8 cellular contexts compared by ENCODE assay signal in the genomic region with DNA sequence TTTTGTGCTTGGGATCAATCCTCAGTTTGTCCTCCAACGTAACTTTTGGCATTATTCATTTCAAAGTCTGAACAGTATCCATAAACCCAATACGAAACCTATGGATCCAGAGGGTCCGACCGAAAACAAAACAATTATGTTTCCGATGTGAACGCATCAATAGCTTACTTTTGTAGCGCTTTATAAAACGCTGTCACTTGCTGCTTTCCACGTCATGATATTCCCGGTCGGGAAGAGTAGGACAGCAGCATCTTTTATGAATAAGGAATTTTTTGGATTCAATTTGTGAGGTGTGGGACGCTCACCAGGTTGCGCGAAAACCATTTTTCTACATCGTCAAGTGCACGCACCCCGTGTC.
A peak's percentile ranks its signal among the peaks of the same experiment; 100 is the strongest.
DNase-seq lines count a peak whose midpoint lies in the region; ATAC-seq, FAIRE-seq and TF ChIP-seq lines count a peak whose summit lies in the region.

No MANE protein-coding gene starts in this region.

- H3K36me3 ChIP-seq in keratinocyte (ENCODE audit: control insufficient read depth in 2 of 2, extremely low read depth in 1 of 2, insufficient read depth in 2 of 2, low read length in 2 of 2) (no peaks in the 10 kb centered on the region), suprapubic skin (no peaks in the 10 kb centered on the region)

- H3K4me1 ChIP-seq in keratinocyte (ENCODE audit: control insufficient read depth, extremely low read depth, insufficient read depth, low read length) (peaks cover 10% of the 10 kb centered on the region), suprapubic skin (peaks cover 14% of the 10 kb centered on the region)

- H3K27me3 ChIP-seq in keratinocyte (ENCODE audit: control insufficient read depth, extremely low read depth, insufficient read depth, low read length) (no peaks in the 10 kb centered on the region), suprapubic skin (no peaks in the 10 kb centered on the region)

- intact Hi-C loops in activated T-helper 2 cell treated with anti-CD3 and anti-CD28 coated beads, Interferon-gamma antibody, Interleukin-2, Interleukin-4, amounts not matched to agents 10 μg/mL and 5 μg/mL and 100 μg/mL, durations not matched to agents 14 hours and 24 hours and 36 hours (cut with micrococcal nuclease): loop anchor here (2.0 to 10.0 kb wide), 4 partner anchors 189 to 1631 kb away; a partner anchor contains a TSS

- ATAC-seq in GM19351 (IDR thresholded peaks at IDR 0.05; ENCODE audit: unreplicated experiment) (no peak), GM19324 (IDR thresholded peaks at IDR 0.05; ENCODE audit: low FRiP score, unreplicated experiment) (no peak)

- peak overlapping the region; percentile 88 for H3K9ac ChIP-seq in keratinocyte (ENCODE audit: control insufficient read depth, extremely low read depth, insufficient read depth, low read length)

- dilution Hi-C loops in keratinocyte (cut with MboI; ENCODE audit: extremely low pct_ligation_motif_present, low sequenced_read_pairs): no loop called here

- peak; percentile 26 for FAIRE-seq in keratinocyte (lab: Jason Lieb, UNC)

- no peaks in the 10 kb centered on the region for H4K20me1 ChIP-seq in keratinocyte (ENCODE audit: control insufficient read depth, extremely low read depth, insufficient read depth, low read length)

- H3K4me3 ChIP-seq in keratinocyte (ENCODE audit: control insufficient read depth in 2 of 3, extremely low read depth in 1 of 3, insufficient read depth in 2 of 3, low read depth in 1 of 3, low read length in 3 of 3) (peak overlapping the region; percentile 75 to 90 (median 86)), suprapubic skin (peak overlapping the region; percentile 85)

- H3K9me3 ChIP-seq in keratinocyte (ENCODE audit: control insufficient read depth, low read depth, low read length) (no peaks in the 10 kb centered on the region), suprapubic skin (no peaks in the 10 kb centered on the region)

- H3K4me1 Mint-ChIP-seq in T-helper 2 cell treated with Interferon-gamma antibody and Interleukin-4, amounts not matched to agents 5 μg/mL and 100 μg/mL, for 36 hours (ENCODE audit: low read depth): peaks cover 23% of the 10 kb centered on the region
- H3K4me1 Mint-ChIP-seq in activated T-helper 2 cell treated with anti-CD3 and anti-CD28 coated beads, Interferon-gamma antibody, Interleukin-2, Interleukin-4, amounts not matched to agents 10 μg/mL and 5 μg/mL and 100 μg/mL, durations not matched to agents 14 hours and 24 hours and 36 hours (ENCODE audit: low read depth): peaks cover 29% of the 10 kb centered on the region

- TF ChIP-seq POLR2A in suprapubic skin (IDR thresholded peaks at IDR 0.05): no peak

- TF ChIP-seq EP300 in suprapubic skin (IDR thresholded peaks at IDR 0.05): no peak

- 2% methylated on average over 17 of the region's 17 CpGs for WGBS in suprapubic skin

- H3K4me2 ChIP-seq in keratinocyte (ENCODE audit: control insufficient read depth, extremely low read depth, insufficient read depth, low read depth, low read length): peak overlapping the region; percentile 81

- TF ChIP-seq CTCF in keratinocyte (optimal IDR thresholded peaks at IDR 0.05 in 1 of 3, IDR thresholded peaks at IDR 0.05 in 1 of 3, conservative IDR thresholded peaks at IDR 0.05 in 1 of 3; ENCODE audit: extremely low read depth in 1 of 3, insufficient read depth in 2 of 3, low read length in 3 of 3) (no peak), suprapubic skin (IDR thresholded peaks at IDR 0.05) (no peak)

- H3K9me1 ChIP-seq in keratinocyte (ENCODE audit: control insufficient read depth, extremely low read depth, insufficient read depth, low read length): no peaks in the 10 kb centered on the region

- no peak for DNase-seq in T-helper 2 cell treated with Interferon-gamma antibody and Interleukin-4, amounts not matched to agents 5 μg/mL and 100 μg/mL, for 36 hours (ENCODE audit: low spot score)
- DNase-seq in T-helper 2 cell (no peak), keratinocyte (ENCODE audit: low read depth, low spot score) (no peak), suprapubic skin (ENCODE audit: low spot score in 2 of 2) (no peak), AG20443 (ENCODE audit: low spot score) (no peak)
- no peak for DNase-seq in activated T-helper 2 cell treated with anti-CD3 and anti-CD28 coated beads, Interferon-gamma antibody, Interleukin-2, Interleukin-4, amounts not matched to agents 10 μg/mL and 5 μg/mL and 100 μg/mL, durations not matched to agents 14 hours and 24 hours and 36 hours (ENCODE audit: low spot score)

- peak overlapping the region; percentile 94 for H2AFZ ChIP-seq in keratinocyte (ENCODE audit: control insufficient read depth, low read length)

- no peaks in the 10 kb centered on the region for H3K36me3 Mint-ChIP-seq in T-helper 2 cell treated with Interferon-gamma antibody and Interleukin-4, amounts not matched to agents 5 μg/mL and 100 μg/mL, for 36 hours (ENCODE audit: low read depth)
- no peaks in the 10 kb centered on the region for H3K36me3 Mint-ChIP-seq in activated T-helper 2 cell treated with anti-CD3 and anti-CD28 coated beads, Interferon-gamma antibody, Interleukin-2, Interleukin-4, amounts not matched to agents 10 μg/mL and 5 μg/mL and 100 μg/mL, durations not matched to agents 14 hours and 24 hours and 36 hours (ENCODE audit: low read depth)

- peaks cover 11% of the 10 kb centered on the region for H3K9me3 Mint-ChIP-seq in T-helper 2 cell treated with Interferon-gamma antibody and Interleukin-4, amounts not matched to agents 5 μg/mL and 100 μg/mL, for 36 hours
- H3K9me3 Mint-ChIP-seq in activated T-helper 2 cell treated with anti-CD3 and anti-CD28 coated beads, Interferon-gamma antibody, Interleukin-2, Interleukin-4, amounts not matched to agents 10 μg/mL and 5 μg/mL and 100 μg/mL, durations not matched to agents 14 hours and 24 hours and 36 hours: peaks cover 5% of the 10 kb centered on the region

- peaks cover 9% of the 10 kb centered on the region for H3K27me3 Mint-ChIP-seq in T-helper 2 cell treated with Interferon-gamma antibody and Interleukin-4, amounts not matched to agents 5 μg/mL and 100 μg/mL, for 36 hours (ENCODE audit: low read depth)
- peaks cover 7% of the 10 kb centered on the region for H3K27me3 Mint-ChIP-seq in activated T-helper 2 cell treated with anti-CD3 and anti-CD28 coated beads, Interferon-gamma antibody, Interleukin-2, Interleukin-4, amounts not matched to agents 10 μg/mL and 5 μg/mL and 100 μg/mL, durations not matched to agents 14 hours and 24 hours and 36 hours (ENCODE audit: low read depth)

- peaks cover 2% of the 10 kb centered on the region for H3K79me2 ChIP-seq in keratinocyte (ENCODE audit: control insufficient read depth, insufficient read depth, low read length)

- H3K27ac Mint-ChIP-seq in T-helper 2 cell treated with Interferon-gamma antibody and Interleukin-4, amounts not matched to agents 5 μg/mL and 100 μg/mL, for 36 hours: peak overlapping the region; percentile 99
- H3K27ac Mint-ChIP-seq in activated T-helper 2 cell treated with anti-CD3 and anti-CD28 coated beads, Interferon-gamma antibody, Interleukin-2, Interleukin-4, amounts not matched to agents 10 μg/mL and 5 μg/mL and 100 μg/mL, durations not matched to agents 14 hours and 24 hours and 36 hours: peak overlapping the region; percentile 93

- peak overlapping the region; percentile 74 for H3K27ac ChIP-seq in keratinocyte (ENCODE audit: control insufficient read depth, insufficient read depth, low read length)
- H3K27ac ChIP-seq in suprapubic skin: no peak overlapping the region

- H3K4me3 Mint-ChIP-seq in T-helper 2 cell treated with Interferon-gamma antibody and Interleukin-4, amounts not matched to agents 5 μg/mL and 100 μg/mL, for 36 hours: peak overlapping the region; percentile 100
- H3K4me3 Mint-ChIP-seq in activated T-helper 2 cell treated with anti-CD3 and anti-CD28 coated beads, Interferon-gamma antibody, Interleukin-2, Interleukin-4, amounts not matched to agents 10 μg/mL and 5 μg/mL and 100 μg/mL, durations not matched to agents 14 hours and 24 hours and 36 hours (ENCODE audit: low read depth): peak overlapping the region; percentile 99
